Comparison of ENCODE assay signal across 8 cellular contexts in the genomic region with DNA sequence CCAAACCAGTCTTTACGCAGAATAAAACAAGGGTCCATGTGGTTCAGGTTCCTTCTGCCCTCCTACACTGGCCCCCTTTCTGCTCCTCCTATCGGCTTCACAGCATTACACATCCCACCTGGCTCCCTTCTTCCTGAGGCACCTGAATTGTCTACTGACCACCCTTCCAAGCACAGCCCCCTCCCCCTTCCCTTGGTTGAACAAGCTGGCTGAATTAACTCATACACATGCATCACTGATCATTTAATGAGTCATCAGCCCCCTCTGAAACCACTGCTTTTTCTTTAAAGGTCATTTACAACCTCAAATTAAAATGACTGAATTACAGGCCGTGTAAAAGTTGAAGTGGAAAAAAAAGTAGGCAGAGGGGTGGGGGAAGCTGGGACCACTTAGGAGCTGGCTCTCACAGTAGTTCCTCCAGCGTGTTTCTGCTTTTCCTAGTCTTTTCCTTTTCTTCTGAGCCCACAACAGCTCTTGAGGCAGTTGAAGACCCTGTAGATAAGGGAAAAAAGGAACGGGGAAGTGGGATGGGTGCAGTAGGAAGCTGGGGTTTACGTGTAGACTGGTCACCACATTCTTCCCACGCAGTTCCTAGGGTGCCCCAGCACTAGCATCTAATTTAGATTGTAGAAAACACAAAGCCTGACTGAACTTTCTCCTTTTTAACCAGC.
DNase-seq lines count a peak whose midpoint lies in the region; ATAC-seq and TF ChIP-seq lines count a peak whose summit lies in the region.

No MANE protein-coding gene starts in this region.

- TF ChIP-seq POLR2A in vagina (IDR thresholded peaks at IDR 0.05), result no peak

- peak overlapping the region; percentile 70 for H3K27ac ChIP-seq in vagina

- in situ Hi-C loops in G401 (cut with HindIII; ENCODE audit: low sequenced_read_pairs), result no loop called here

- H3K9me3 Mint-ChIP-seq in CD14-positive monocyte, result no peaks in the 10 kb centered on the region

- peaks cover 43% of the 10 kb centered on the region for H3K4me1 Mint-ChIP-seq in CD14-positive monocyte

- ATAC-seq in GM19467 (IDR thresholded peaks at IDR 0.05; ENCODE audit: unreplicated experiment) (peak; percentile 38), HG03520 (IDR thresholded peaks at IDR 0.05; ENCODE audit: unreplicated experiment) (peak; percentile 40)

- H3K36me3 ChIP-seq in vagina, result no peaks in the 10 kb centered on the region

- H3K27ac Mint-ChIP-seq in CD14-positive monocyte, result peak overlapping the region; percentile 59 to 86 (median 76)

- H3K36me3 Mint-ChIP-seq in CD14-positive monocyte, result peaks cover 47 to 56% of the 10 kb centered on the region in 2 donors

- H3K9me3 ChIP-seq in vagina, result no peaks in the 10 kb centered on the region

- H3K27me3 ChIP-seq in vagina, result no peaks in the 10 kb centered on the region

- peaks cover 0 to under 1% (median 0%) of the 10 kb centered on the region in 3 donors for H3K27me3 Mint-ChIP-seq in CD14-positive monocyte (ENCODE audit: low read depth in 3 of 3)

- H3K4me3 Mint-ChIP-seq in CD14-positive monocyte, result no peak overlapping the region

- H3K4me3 ChIP-seq in vagina, result no peak overlapping the region

- TF ChIP-seq CTCF in CD14-positive monocyte (IDR thresholded peaks at IDR 0.05), result no peak
- no peak for TF ChIP-seq CTCF in vagina (IDR thresholded peaks at IDR 0.05)

- DNase-seq in CD14-positive monocyte (ENCODE audit: low spot score) (no peak), left kidney (ENCODE audit: low read depth, low spot score) (peak; percentile 88), vagina (ENCODE audit: extremely low spot score in 2 of 2) (no peak), DMS153 treated with DMSO at 0.1 percent for 48 hours (lab: John Stamatoyannopoulos, UW; ENCODE audit: unreplicated experiment) (no peak), G401 (ENCODE audit: low spot score) (no peak)
- peak; percentile 60 for DNase-seq in activated T-cell treated with anti-CD3 and anti-CD28 coated beads, Interleukin-2, amount 50 U/mL, for 1 hour

- H3K4me1 ChIP-seq in vagina, result peaks cover 32% of the 10 kb centered on the region

- intact Hi-C loops in CD14-positive monocyte (cut with micrococcal nuclease) (loop anchor here in 1 of 2 donors (2.0 to 10.0 kb wide), 2 partner anchors 69 to 191 kb away; a partner anchor contains a TSS), vagina (cut with DNase I) (no loop called here)

Comparison
In these comparisons a context has a peak if more than half of its experiments do, and no peak if none do; other contexts are left out.
1. DNase-seq: peak in activated T-cell treated with anti-CD3 and anti-CD28 coated beads, Interleukin-2, amount 50 U/mL, for 1 hour (single experiment) and left kidney (single experiment); none in CD14-positive monocyte (single experiment), vagina (0 of 2), DMS153 treated with DMSO at 0.1 percent for 48 hours (single experiment) and G401 (single experiment).